In the genomic region with DNA sequence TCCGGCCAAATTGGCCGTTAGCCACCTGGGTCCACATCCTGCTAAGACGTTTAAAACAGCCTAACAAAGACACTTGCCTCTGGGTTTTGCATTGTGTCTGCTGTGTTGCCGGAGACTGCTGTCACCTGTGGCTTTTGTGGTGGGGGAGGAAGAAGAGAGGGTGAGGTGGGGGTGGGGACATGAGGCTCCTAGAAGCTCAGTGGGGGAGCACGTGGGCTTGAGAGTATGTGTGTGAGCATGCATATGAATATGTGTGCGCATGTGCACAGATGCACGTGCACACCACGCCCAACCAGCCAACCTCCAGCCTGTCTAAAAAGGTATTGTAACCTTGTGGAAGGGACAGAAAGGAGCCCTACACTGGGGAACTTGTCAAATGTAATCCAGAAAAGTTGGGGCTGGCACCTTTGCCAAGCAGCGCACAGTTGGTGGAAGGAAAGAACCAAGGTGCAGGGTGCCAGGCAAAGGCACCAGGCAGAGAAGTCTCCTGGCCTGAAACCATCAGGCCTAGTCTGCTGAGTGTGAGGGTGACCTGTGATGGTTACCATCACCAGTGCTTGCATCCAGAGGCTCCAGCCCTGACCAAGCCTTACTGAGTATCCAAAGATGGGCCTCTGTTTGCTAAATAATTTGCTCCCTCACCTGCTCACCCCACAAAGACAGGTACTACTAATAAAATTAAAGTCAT, we compare ENCODE assay signal across 10 cellular contexts. TPM values are rescaled to one million over a fixed set of nuclear protein-coding genes. Genes with fewer than 3 reads are reported as not detected.
DNase-seq lines count a peak whose midpoint lies in the region; ATAC-seq and TF ChIP-seq lines count a peak whose summit lies in the region.
"Had no signal": no experiment of that assay in that cellular context is flagged by ENCODE, and none has a peak within 500 bp of the region (broad histone marks: within the 10 kb centered on the region; RNA-seq: fewer than 3 reads in every experiment).

No MANE protein-coding gene starts in this region.

- no peaks in the 10 kb centered on the region for H3K27me3 Mint-ChIP-seq in type B pancreatic cell

- TF ChIP-seq CTCF in lower lobe of right lung (IDR thresholded peaks at IDR 0.05) = no peak
- no peak for TF ChIP-seq CTCF in uterus (IDR thresholded peaks at IDR 0.05)
- no peak for TF ChIP-seq CTCF in type B pancreatic cell (conservative IDR thresholded peaks at IDR 0.05)

- H3K9me3 Mint-ChIP-seq in type B pancreatic cell = no peaks in the 10 kb centered on the region

- H3K36me3 ChIP-seq in lower lobe of right lung (no peaks in the 10 kb centered on the region), uterus (no peaks in the 10 kb centered on the region)

- H3K9me3 ChIP-seq in lower lobe of right lung (no peaks in the 10 kb centered on the region), uterus (no peaks in the 10 kb centered on the region)

- H3K27ac ChIP-seq in lower lobe of right lung (no peak overlapping the region), uterus (no peak overlapping the region)

- H3K4me3 ChIP-seq in lower lobe of right lung = no peak overlapping the region
- H3K4me3 ChIP-seq in uterus = no peak overlapping the region

- H3K27ac Mint-ChIP-seq in type B pancreatic cell = no peak overlapping the region

- DNase-seq in activated CD4-positive, alpha-beta T cell treated with anti-CD3 and anti-CD28 coated beads for 4 hours = peak; percentile 68 to 78
- no peak for DNase-seq in lower lobe of right lung
- DNase-seq in uterus = no peak
- DNase-seq in NCI-H82 (lab: John Stamatoyannopoulos, UW) = no peak
- DNase-seq in dermis blood vessel endothelial cell = no peak
- DNase-seq in type B pancreatic cell (ENCODE audit: extremely low spot score, unreplicated experiment) = no peak

- H3K4me3 Mint-ChIP-seq in type B pancreatic cell = no peak overlapping the region

- H3K36me3 Mint-ChIP-seq in type B pancreatic cell = no peaks in the 10 kb centered on the region

- ATAC-seq in GM18868 (IDR thresholded peaks at IDR 0.05; ENCODE audit: unreplicated experiment) (peak; percentile 36), HG03066 (IDR thresholded peaks at IDR 0.05; ENCODE audit: low read depth, unreplicated experiment) (peak; percentile 39), lower lobe of right lung (peak; percentile 35 to 53)

- H3K4me1 ChIP-seq in lower lobe of right lung = peaks cover 5% of the 10 kb centered on the region
- H3K4me1 ChIP-seq in uterus = no peaks in the 10 kb centered on the region

- no peaks in the 10 kb centered on the region for H3K27me3 ChIP-seq in lower lobe of right lung (ENCODE audit: low read depth)
- H3K27me3 ChIP-seq in uterus = no peaks in the 10 kb centered on the region

- intact Hi-C loops in lower lobe of right lung (cut with DNase I) = no loop called here
- intact Hi-C loops in uterus (cut with DNase I; ENCODE audit: low total_unique reads) = no loop called here

- TF ChIP-seq POLR2A in uterus (IDR thresholded peaks at IDR 0.05) = no peak

- H3K4me1 Mint-ChIP-seq in type B pancreatic cell (ENCODE audit: unreplicated experiment) = no peaks in the 10 kb centered on the region

RNA-seq across cellular contexts. Expression of a gene that starts 10.1 kb away (rescaled TPM):
- 74.9 TPM for total RNA-seq in lower lobe of right lung
- total RNA-seq in uterus = 1 to 10 TPM in 3 of 4 donors, under 1 TPM in 1; 0.26 to 4.1 (median 2.9) TPM
- not detected in 2 replicates for total RNA-seq in dermis blood vessel endothelial cell
- not detected in 2 replicates for total RNA-seq in type B pancreatic cell (ENCODE audit: low replicate concordance)
- total RNA-seq: endothelial cell of umbilical vein, H1 had no signal

RNA-seq across cellular contexts. Expression of a gene that starts 30.8 kb away (rescaled TPM):
- total RNA-seq in lower lobe of right lung (2.9 TPM), uterus (1 to 10 TPM; 2.9 to 4.6 (median 3.9) TPM), dermis blood vessel endothelial cell (not detected in 2 replicates), type B pancreatic cell (ENCODE audit: low replicate concordance) (1.2 and 6.8 TPM in 2 replicates)
- total RNA-seq: endothelial cell of umbilical vein, H1 had no signal

Comparison
In these comparisons a context has a peak if more than half of its experiments do, and no peak if none do; other contexts are left out.
1. DNase-seq: peak in activated CD4-positive, alpha-beta T cell treated with anti-CD3 and anti-CD28 coated beads for 4 hours (2 of 2); none in lower lobe of right lung (single experiment), uterus (0 of 2), NCI-H82 (single experiment), dermis blood vessel endothelial cell (single experiment) and type B pancreatic cell (single experiment).
2. RNA of a gene that starts 10.1 kb away (total RNA-seq): 74.9 TPM in lower lobe of right lung (single experiment); 0.26 to 4.1 TPM in uterus, not detected in dermis blood vessel endothelial cell and not detected in type B pancreatic cell; every median in the first group is over 10 times any median in the second.
3. Peak in every context shown above with its lines, with median percentiles within 50 percentile points of each other: ATAC-seq.